In genomic region chr17:15699413-15699924, GRCh38 we compare ENCODE assay signal across 1 cellular context.
TF ChIP-seq lines count a peak whose summit lies in the region.
"Not testable (repeated sequence)": the region's sequence is repeated elsewhere in the genome, so short reads cannot be mapped to it uniquely, and the experiment has no call there.

Gene ZNF286A, plus strand, starts transcription at chr17:15699752. Its CDS starts 578 bp downstream, at chr17:15700330.

TF ChIP-seq in HepG2, 621 proteins besides CTCF, POLR2A, EP300 and RAD21 (continued from another document and continues in another):
- peak; percentile 68; the same call in 1 of the 2 replicates for TF ChIP-seq RBFOX2 (IDR thresholded peaks at IDR 0.05; ENCODE audit: low read depth, low read length)
- TF ChIP-seq MYC (CRISPR knock-in tag; IDR thresholded peaks at IDR 0.05; ENCODE audit: borderline replicate concordance) = peak; percentile 59; the same call in 1 of the 2 replicates
- not testable (repeated sequence) for TF ChIP-seq NONO (IDR thresholded peaks at IDR 0.05)
- peak; percentile 60 for TF ChIP-seq NONO (CRISPR knock-in tag; conservative IDR thresholded peaks at IDR 0.05)
- TF ChIP-seq ARNT2 (CRISPR knock-in tag; IDR thresholded peaks at IDR 0.05; ENCODE audit: low read depth) = peak; percentile 68; the same call in 1 of the 2 replicates
- TF ChIP-seq HDAC2 (CRISPR knock-in tag; IDR thresholded peaks at IDR 0.05) = peak; percentile 48; the same call in 1 of the 2 replicates
- peak; percentile 26; the same call in 1 of the 2 replicates for TF ChIP-seq FOXA3 (CRISPR knock-in tag; IDR thresholded peaks at IDR 0.05)
- TF ChIP-seq FOSL2 (CRISPR knock-in tag; IDR thresholded peaks at IDR 0.05) = peak; percentile 38; the same call in 1 of the 2 replicates
- peak; percentile 97 for TF ChIP-seq ZNF263 (CRISPR knock-in tag; IDR thresholded peaks at IDR 0.05)
- TF ChIP-seq CBFB (CRISPR knock-in tag; IDR thresholded peaks at IDR 0.05) = peak; percentile 60; the same call in 1 of the 2 replicates
- TF ChIP-seq IRF2 (CRISPR knock-in tag; IDR thresholded peaks at IDR 0.05) = peak; percentile 87
- TF ChIP-seq GMEB1 (CRISPR knock-in tag; IDR thresholded peaks at IDR 0.05; ENCODE audit: borderline replicate concordance) = peak; percentile 76; the same call in 1 of the 2 replicates
- peak; percentile 56 for TF ChIP-seq ZNF18 (CRISPR knock-in tag; IDR thresholded peaks at IDR 0.05; ENCODE audit: insufficient replicate concordance)
- TF ChIP-seq TFAP4 (IDR thresholded peaks at IDR 0.05; ENCODE audit: borderline replicate concordance, low read depth) = peak; percentile 60; the same call in 1 of the 2 replicates
- TF ChIP-seq NFYC (CRISPR knock-in tag; IDR thresholded peaks at IDR 0.05) = peak; percentile 48
- TF ChIP-seq GABPA (IDR thresholded peaks at IDR 0.05; ENCODE audit: low read depth, low read length) = peak; percentile 36
- TF ChIP-seq GABPA (CRISPR knock-in tag; IDR thresholded peaks at IDR 0.05; ENCODE audit: low read depth) = peak; percentile 83
- TF ChIP-seq POLR2G (IDR thresholded peaks at IDR 0.05; ENCODE audit: low read depth, low read length) = peak; percentile 56
- peak; percentile 93 for TF ChIP-seq ZNF143 (CRISPR knock-in tag; IDR thresholded peaks at IDR 0.05)
- peak; percentile 84 for TF ChIP-seq HCFC1 (IDR thresholded peaks at IDR 0.05; ENCODE audit: low read depth, low read length)
- peak; percentile 68 for TF ChIP-seq ZNF687 (CRISPR knock-in tag; IDR thresholded peaks at IDR 0.05)
- TF ChIP-seq SALL1 (CRISPR knock-in tag; IDR thresholded peaks at IDR 0.05) = peak; percentile 29; the same call in 1 of the 2 replicates
- TF ChIP-seq TAF1 (CRISPR knock-in tag; IDR thresholded peaks at IDR 0.05) = peak; percentile 51; the same call in 1 of the 2 replicates
- TF ChIP-seq ZNF121 (CRISPR knock-in tag; IDR thresholded peaks at IDR 0.05) = peak; percentile 80
- TF ChIP-seq GATAD1 (CRISPR knock-in tag; IDR thresholded peaks at IDR 0.05) = peak; percentile 67
- peak in 1 of 2 experiments; percentile 59; a peak in 1 of 4 replicates for TF ChIP-seq HMGXB4 (CRISPR knock-in tag; IDR thresholded peaks at IDR 0.05; ENCODE audit: borderline replicate concordance in 1 of 2, low read depth in 1 of 2)
- TF ChIP-seq HINFP (CRISPR knock-in tag; IDR thresholded peaks at IDR 0.05; ENCODE audit: low read depth) = peak; percentile 59; the same call in 1 of the 2 replicates
- peak; percentile 66; the same call in 1 of the 2 replicates for TF ChIP-seq KAT8 (CRISPR knock-in tag; IDR thresholded peaks at IDR 0.05)
- peak; percentile 30; the same call in 1 of the 2 replicates for TF ChIP-seq TFDP1 (CRISPR knock-in tag; IDR thresholded peaks at IDR 0.05; ENCODE audit: borderline replicate concordance)
- 0 out of 2 replicates have a peak, but pooled peaks have one; percentile 28 for TF ChIP-seq KDM3A (CRISPR knock-in tag; IDR thresholded peaks at IDR 0.05; ENCODE audit: low read depth)
- peak; percentile 64 for TF ChIP-seq POLR2AphosphoS5 (IDR thresholded peaks at IDR 0.05; ENCODE audit: low read depth, low read length)
- peak; percentile 60; the same call in 1 of the 2 replicates for TF ChIP-seq SIN3A (IDR thresholded peaks at IDR 0.05; ENCODE audit: borderline replicate concordance, low read depth, low read length)
- TF ChIP-seq ZGPAT (CRISPR knock-in tag; IDR thresholded peaks at IDR 0.05) = peak; percentile 54; the same call in 1 of the 2 replicates
- TF ChIP-seq SAP130 (CRISPR knock-in tag; IDR thresholded peaks at IDR 0.05; ENCODE audit: low read depth) = peak; percentile 72
- TF ChIP-seq ZMYM4 (CRISPR knock-in tag; IDR thresholded peaks at IDR 0.05) = peak; percentile 86
- TF ChIP-seq RXRA (CRISPR knock-in tag; IDR thresholded peaks at IDR 0.05) = peak; percentile 49; the same call in 1 of the 2 replicates
- 0 out of 2 replicates have a peak, but pooled peaks have one; percentile 45 for TF ChIP-seq ARNTL (CRISPR knock-in tag; IDR thresholded peaks at IDR 0.05)
- peak; percentile 54; the same call in 1 of the 2 replicates for TF ChIP-seq IKZF5 (CRISPR knock-in tag; IDR thresholded peaks at IDR 0.05)
- peak; percentile 55 for TF ChIP-seq NFYB (CRISPR knock-in tag; IDR thresholded peaks at IDR 0.05)
- TF ChIP-seq ZNF441 (CRISPR knock-in tag; IDR thresholded peaks at IDR 0.05; ENCODE audit: borderline replicate concordance) = peak; percentile 56; the same call in 1 of the 2 replicates
- peak; percentile 63 for TF ChIP-seq TEAD3 (CRISPR knock-in tag; optimal IDR thresholded peaks at IDR 0.05; ENCODE audit: borderline replicate concordance)
- peak; percentile 59; the same call in 1 of the 2 replicates for TF ChIP-seq ZNF335 (CRISPR knock-in tag; IDR thresholded peaks at IDR 0.05)
- TF ChIP-seq GABPB1 (CRISPR knock-in tag; IDR thresholded peaks at IDR 0.05) = peak; percentile 88
